In genomic region chr2:96964221-96964905, GRCh38 we compare ENCODE assay signal across 26 cellular contexts. TPM values are rescaled to one million over a fixed set of nuclear protein-coding genes. Genes with fewer than 3 reads are reported as not detected.
DNase-seq lines count a peak whose midpoint lies in the region; ATAC-seq and TF ChIP-seq lines count a peak whose summit lies in the region.
"Had no signal": no experiment of that assay in that cellular context is flagged by ENCODE, and none has a peak within 500 bp of the region (broad histone marks: within the 10 kb centered on the region; RNA-seq: fewer than 3 reads in every experiment).

No MANE protein-coding gene starts in this region.

- H3K27ac ChIP-seq in CD8-positive, alpha-beta T cell (ENCODE audit: low read depth, low read length): no peak overlapping the region
- no peak overlapping the region for H3K27ac ChIP-seq in osteoblast (ENCODE audit: low read depth, low read length)
- H3K27ac ChIP-seq: A549, gastrocnemius medialis had no signal

- H3K27me3 ChIP-seq in CD8-positive, alpha-beta T cell (ENCODE audit: insufficient read depth, low read length): no peaks in the 10 kb centered on the region
- peaks cover 7% of the 10 kb centered on the region for H3K27me3 ChIP-seq in osteoblast (ENCODE audit: insufficient read depth, low read length)
- H3K27me3 ChIP-seq: esophagus squamous epithelium, gastrocnemius medialis had no signal

- H3K36me3 Mint-ChIP-seq in activated CD4-positive, alpha-beta T cell treated with anti-CD3 and anti-CD28 coated beads, Interleukin-2, amount 10 ng/mL, durations not matched to agents 7 days and 5 days (ENCODE audit: low read depth): peaks cover 4% of the 10 kb centered on the region
- H3K36me3 Mint-ChIP-seq in CD8-positive, alpha-beta T cell: no peaks in the 10 kb centered on the region
- no peaks in the 10 kb centered on the region for H3K36me3 Mint-ChIP-seq in activated T-helper 1 cell treated with anti-CD3 and anti-CD28 coated beads, Interleukin-12 subunit alpha, Interleukin-12 subunit beta, Interleukin-2, Interleukin-4 antibody, amounts not matched to agents 30 ng/mL and 10 ng/mL and 1 ng/mL, durations not matched to agents 14 hours and 24 hours and 36 hours (ENCODE audit: low read depth)
- H3K36me3 Mint-ChIP-seq: brain, type B pancreatic cell had no signal

- H2AFZ ChIP-seq in osteoblast (ENCODE audit: low read length): no peak overlapping the region

- H3K36me3 ChIP-seq in CD8-positive, alpha-beta T cell (ENCODE audit: insufficient read depth, low read length): no peaks in the 10 kb centered on the region
- no peaks in the 10 kb centered on the region for H3K36me3 ChIP-seq in osteoblast (ENCODE audit: insufficient read depth, low read length)
- H3K36me3 ChIP-seq: esophagus squamous epithelium, gastrocnemius medialis had no signal

- no peak overlapping the region for H3K4me2 ChIP-seq in osteoblast (ENCODE audit: insufficient read depth, low read length)
- H3K4me2 ChIP-seq: A549 had no signal

- POLR2A ChIA-PET in activated CD4-positive, alpha-beta T cell treated with anti-CD3 and anti-CD28 coated beads, Interleukin-2, amount 10 ng/mL, durations not matched to agents 7 days and 5 days (lab: Charles Lee): no interaction called here
- POLR2A ChIA-PET in CD8-positive, alpha-beta T cell (lab: Charles Lee): interaction anchor here (0.6 kb wide), 1 partner anchor 540 kb away, joined by 5 read pairs; no protein-coding TSS in a partner anchor

- no peak for TF ChIP-seq CTCF in CD8-positive, alpha-beta T cell (IDR thresholded peaks at IDR 0.05)
- no peak for TF ChIP-seq CTCF in osteoblast (IDR thresholded peaks at IDR 0.05; ENCODE audit: extremely low read depth, low read depth, low read length)

- H3K27ac Mint-ChIP-seq in activated CD4-positive, alpha-beta T cell treated with anti-CD3 and anti-CD28 coated beads, Interleukin-2, amount 10 ng/mL, durations not matched to agents 7 days and 5 days: peak overlapping the region; percentile 97
- peak overlapping the region; percentile 93 for H3K27ac Mint-ChIP-seq in CD8-positive, alpha-beta T cell
- H3K27ac Mint-ChIP-seq in activated T-helper 1 cell treated with anti-CD3 and anti-CD28 coated beads, Interleukin-12 subunit alpha, Interleukin-12 subunit beta, Interleukin-2, Interleukin-4 antibody, amounts not matched to agents 30 ng/mL and 10 ng/mL and 1 ng/mL, durations not matched to agents 14 hours and 24 hours and 36 hours: peak overlapping the region; percentile 87
- H3K27ac Mint-ChIP-seq: B cell, type B pancreatic cell had no signal

- no peak overlapping the region for H3K4me3 Mint-ChIP-seq in activated CD4-positive, alpha-beta T cell treated with anti-CD3 and anti-CD28 coated beads, Interleukin-2, amount 10 ng/mL, durations not matched to agents 7 days and 5 days
- H3K4me3 Mint-ChIP-seq in CD8-positive, alpha-beta T cell: no peak overlapping the region
- H3K4me3 Mint-ChIP-seq in activated T-helper 1 cell treated with anti-CD3 and anti-CD28 coated beads, Interleukin-12 subunit alpha, Interleukin-12 subunit beta, Interleukin-2, Interleukin-4 antibody, amounts not matched to agents 30 ng/mL and 10 ng/mL and 1 ng/mL, durations not matched to agents 14 hours and 24 hours and 36 hours: no peak overlapping the region
- H3K4me3 Mint-ChIP-seq: B cell, brain, type B pancreatic cell had no signal

- ATAC-seq in CD8-positive, alpha-beta T cell: no peak
- ATAC-seq in GM18858 (IDR thresholded peaks at IDR 0.05; ENCODE audit: unreplicated experiment): no peak
- ATAC-seq: A549, gastrocnemius medialis had no signal

- peaks cover 94% of the 10 kb centered on the region for H3K4me1 Mint-ChIP-seq in activated CD4-positive, alpha-beta T cell treated with anti-CD3 and anti-CD28 coated beads, Interleukin-2, amount 10 ng/mL, durations not matched to agents 7 days and 5 days
- peaks cover 71% of the 10 kb centered on the region for H3K4me1 Mint-ChIP-seq in CD8-positive, alpha-beta T cell (ENCODE audit: low read depth)
- peaks cover 82% of the 10 kb centered on the region for H3K4me1 Mint-ChIP-seq in activated T-helper 1 cell treated with anti-CD3 and anti-CD28 coated beads, Interleukin-12 subunit alpha, Interleukin-12 subunit beta, Interleukin-2, Interleukin-4 antibody, amounts not matched to agents 30 ng/mL and 10 ng/mL and 1 ng/mL, durations not matched to agents 14 hours and 24 hours and 36 hours (ENCODE audit: low read depth)

- intact Hi-C loops in CD8-positive, alpha-beta T cell (cut with DNase I, micrococcal nuclease): loop anchor here (5.0 to 10.0 kb wide), 4 partner anchors 133 to 800 kb away; partner anchors contain the start of genes ARID5A (in 2 of the 2) and KANSL3 (in 1 of the 2)
- intact Hi-C loops in activated T-helper 1 cell treated with anti-CD3 and anti-CD28 coated beads, Interleukin-12 subunit alpha, Interleukin-12 subunit beta, Interleukin-2, Interleukin-4 antibody, amounts not matched to agents 30 ng/mL and 10 ng/mL and 1 ng/mL, durations not matched to agents 14 hours and 24 hours and 36 hours (cut with micrococcal nuclease): loop anchor here (5.0 kb wide), 2 partner anchors 202 to 327 kb away; partner anchors contain the start of genes CNNM4 and KANSL3

- H3K4me1 ChIP-seq in CD8-positive, alpha-beta T cell (ENCODE audit: insufficient read depth, low read length): peaks cover 57% of the 10 kb centered on the region
- H3K4me1 ChIP-seq in osteoblast (ENCODE audit: insufficient read depth, low read length): no peaks in the 10 kb centered on the region
- H3K4me1 ChIP-seq: gastrocnemius medialis had no signal

- CTCF ChIA-PET in activated CD4-positive, alpha-beta T cell treated with anti-CD3 and anti-CD28 coated beads, Interleukin-2, amount 10 ng/mL, durations not matched to agents 7 days and 5 days (lab: Charles Lee): interaction anchor here (1.0 to 5.3 kb wide), 2 partner anchors 106 to 148 kb away, joined by 4 to 22 read pairs; partner anchors contain the start of gene ANKRD39
- CTCF ChIA-PET in CD8-positive, alpha-beta T cell (lab: Charles Lee): interaction anchor here (1.8 to 5.6 kb wide), 2 partner anchors 13 to 107 kb away, joined by 9 to 86 read pairs; partner anchors contain the start of gene ANKRD39

- H3K4me3 ChIP-seq in CD8-positive, alpha-beta T cell (ENCODE audit: low read depth, low read length): no peak overlapping the region
- no peak overlapping the region for H3K4me3 ChIP-seq in osteoblast (ENCODE audit: insufficient read depth, low read length)
- H3K4me3 ChIP-seq: A549, esophagus squamous epithelium, gastrocnemius medialis, skin epidermis had no signal

- no peaks in the 10 kb centered on the region for H3K9me3 Mint-ChIP-seq in activated CD4-positive, alpha-beta T cell treated with anti-CD3 and anti-CD28 coated beads, Interleukin-2, amount 10 ng/mL, durations not matched to agents 7 days and 5 days
- H3K9me3 Mint-ChIP-seq in CD8-positive, alpha-beta T cell: no peaks in the 10 kb centered on the region
- H3K9me3 Mint-ChIP-seq in activated T-helper 1 cell treated with anti-CD3 and anti-CD28 coated beads, Interleukin-12 subunit alpha, Interleukin-12 subunit beta, Interleukin-2, Interleukin-4 antibody, amounts not matched to agents 30 ng/mL and 10 ng/mL and 1 ng/mL, durations not matched to agents 14 hours and 24 hours and 36 hours: no peaks in the 10 kb centered on the region
- H3K9me3 Mint-ChIP-seq: type B pancreatic cell had no signal

- no peak for DNase-seq in activated CD4-positive, alpha-beta T cell treated with anti-CD3 and anti-CD28 coated beads, Interleukin-2, amount 10 ng/mL, durations not matched to agents 7 days and 5 days
- DNase-seq in activated CD4-positive, alpha-beta T cell treated with anti-CD3 and anti-CD28 coated beads, Interleukin-2, amount 50 U/mL, for 4 hours: no peak
- DNase-seq in CD8-positive, alpha-beta T cell: no peak
- DNase-seq in activated T-helper 1 cell treated with anti-CD3 and anti-CD28 coated beads, Interleukin-12 subunit alpha, Interleukin-12 subunit beta, Interleukin-2, Interleukin-4 antibody, amounts not matched to agents 30 ng/mL and 10 ng/mL and 1 ng/mL, durations not matched to agents 14 hours and 24 hours and 36 hours (ENCODE audit: low spot score): no peak
- peak; percentile 50 for DNase-seq in osteoblast (ENCODE audit: insufficient read length, low spot score, missing footprints)
- no peak for DNase-seq in HuH-7.5 (ENCODE audit: low spot score)
- DNase-seq in NCI-H1417 (lab: John Stamatoyannopoulos, UW): no peak
- DNase-seq: activated T-cell treated with anti-CD3 and anti-CD28 coated beads, Interleukin-2, amount 50 U/mL, for 1 hour; DMS 273 treated with DMSO at 0.1 percent for 48 hours; esophagus squamous epithelium; gastrocnemius medialis; islet precursor cell; NCI-H1092 treated with DMSO at 0.1 percent for 48 hours; NCI-H2081 treated with DMSO at 0.1 percent for 48 hours; NCI-H446; Right ventricle myocardium superior; stimulated activated CD4-positive, alpha-beta T cell treated with anti-CD3 and anti-CD28 coated beads, Interleukin-4, amount 100 ng/mL, for 4 hours; SW 1271 had no signal

- H3K27me3 Mint-ChIP-seq in activated CD4-positive, alpha-beta T cell treated with anti-CD3 and anti-CD28 coated beads, Interleukin-2, amount 10 ng/mL, durations not matched to agents 7 days and 5 days: no peaks in the 10 kb centered on the region
- H3K27me3 Mint-ChIP-seq in CD8-positive, alpha-beta T cell (ENCODE audit: low read depth): no peaks in the 10 kb centered on the region
- no peaks in the 10 kb centered on the region for H3K27me3 Mint-ChIP-seq in activated T-helper 1 cell treated with anti-CD3 and anti-CD28 coated beads, Interleukin-12 subunit alpha, Interleukin-12 subunit beta, Interleukin-2, Interleukin-4 antibody, amounts not matched to agents 30 ng/mL and 10 ng/mL and 1 ng/mL, durations not matched to agents 14 hours and 24 hours and 36 hours (ENCODE audit: insufficient read depth)
- H3K27me3 Mint-ChIP-seq: brain, type B pancreatic cell had no signal

- no peaks in the 10 kb centered on the region for H4K20me1 ChIP-seq in osteoblast (ENCODE audit: insufficient read depth, low read length)

- H3K9me3 ChIP-seq in CD8-positive, alpha-beta T cell (ENCODE audit: low read length): no peaks in the 10 kb centered on the region
- no peaks in the 10 kb centered on the region for H3K9me3 ChIP-seq in osteoblast (ENCODE audit: low read depth, low read length)
- H3K9me3 ChIP-seq: A549, esophagus squamous epithelium, gastrocnemius medialis had no signal

- H3K79me2 ChIP-seq in osteoblast (ENCODE audit: insufficient read depth, low read length): no peaks in the 10 kb centered on the region

RNA-seq across cellular contexts. Expression of gene FAM178B, which starts 22.0 kb away (rescaled TPM):
- total RNA-seq in activated CD4-positive, alpha-beta T cell treated with anti-CD3 and anti-CD28 coated beads, Interleukin-2, amount 10 ng/mL, durations not matched to agents 7 days and 5 days: under 1 TPM; 0.47 to 0.79 TPM
- under 1 TPM; 0.25 to 0.49 TPM for total RNA-seq in CD8-positive, alpha-beta T cell
- total RNA-seq in activated T-helper 1 cell treated with anti-CD3 and anti-CD28 coated beads, Interleukin-12 subunit alpha, Interleukin-12 subunit beta, Interleukin-2, Interleukin-4 antibody, amounts not matched to agents 30 ng/mL and 10 ng/mL and 1 ng/mL, durations not matched to agents 14 hours and 24 hours and 36 hours: not detected in 2 replicates
- under 0.01 TPM in 1 of 2 replicates, not detected in the other for total RNA-seq in osteoblast
- total RNA-seq: B cell, mononuclear cell, pulmonary artery endothelial cell had no signal
